ENCODE assay signal across 1 cellular context in the genomic region with DNA sequence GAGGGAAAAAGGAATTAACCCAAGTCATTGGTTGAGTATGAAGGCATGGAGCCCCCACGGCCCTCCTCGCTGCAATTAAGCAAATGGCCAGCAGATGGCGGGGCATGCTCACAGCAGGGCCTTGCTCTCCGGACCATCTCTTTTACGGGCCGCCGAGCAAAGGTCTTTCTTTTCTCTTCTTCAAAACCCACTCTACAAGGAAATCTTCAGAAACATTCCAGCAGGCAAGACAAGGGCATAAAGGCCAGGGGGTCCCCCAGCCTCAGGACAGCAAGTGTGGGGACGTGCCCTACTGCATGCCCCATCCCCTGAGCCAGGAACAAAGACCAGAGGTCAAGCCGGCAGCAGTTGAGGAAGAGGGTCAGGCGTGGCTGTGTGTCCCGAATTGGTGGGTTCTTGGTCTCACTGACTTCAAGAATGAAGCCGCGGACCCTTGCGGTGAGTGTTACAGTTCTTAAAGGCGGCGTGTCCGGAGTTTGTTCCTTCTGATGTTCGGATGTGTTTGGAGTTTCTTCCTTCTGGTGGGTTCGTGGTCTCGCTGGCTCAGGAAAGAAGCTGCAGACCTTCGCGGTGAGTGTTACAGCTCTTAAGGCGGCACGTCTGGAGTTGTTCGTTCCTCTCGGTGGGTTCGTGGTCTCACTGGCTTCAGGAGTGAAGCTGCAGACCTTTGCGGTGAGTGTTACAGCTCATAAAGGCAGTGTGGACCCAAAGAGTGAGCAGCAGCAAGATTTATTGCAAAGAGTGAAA.
TF ChIP-seq lines count a peak whose summit lies in the region.

No MANE protein-coding gene starts in this region.

TF ChIP-seq in HepG2, 621 proteins besides CTCF, POLR2A, EP300 and RAD21 (continued from another document and continues in another):
- TF ChIP-seq, protein P1, sequence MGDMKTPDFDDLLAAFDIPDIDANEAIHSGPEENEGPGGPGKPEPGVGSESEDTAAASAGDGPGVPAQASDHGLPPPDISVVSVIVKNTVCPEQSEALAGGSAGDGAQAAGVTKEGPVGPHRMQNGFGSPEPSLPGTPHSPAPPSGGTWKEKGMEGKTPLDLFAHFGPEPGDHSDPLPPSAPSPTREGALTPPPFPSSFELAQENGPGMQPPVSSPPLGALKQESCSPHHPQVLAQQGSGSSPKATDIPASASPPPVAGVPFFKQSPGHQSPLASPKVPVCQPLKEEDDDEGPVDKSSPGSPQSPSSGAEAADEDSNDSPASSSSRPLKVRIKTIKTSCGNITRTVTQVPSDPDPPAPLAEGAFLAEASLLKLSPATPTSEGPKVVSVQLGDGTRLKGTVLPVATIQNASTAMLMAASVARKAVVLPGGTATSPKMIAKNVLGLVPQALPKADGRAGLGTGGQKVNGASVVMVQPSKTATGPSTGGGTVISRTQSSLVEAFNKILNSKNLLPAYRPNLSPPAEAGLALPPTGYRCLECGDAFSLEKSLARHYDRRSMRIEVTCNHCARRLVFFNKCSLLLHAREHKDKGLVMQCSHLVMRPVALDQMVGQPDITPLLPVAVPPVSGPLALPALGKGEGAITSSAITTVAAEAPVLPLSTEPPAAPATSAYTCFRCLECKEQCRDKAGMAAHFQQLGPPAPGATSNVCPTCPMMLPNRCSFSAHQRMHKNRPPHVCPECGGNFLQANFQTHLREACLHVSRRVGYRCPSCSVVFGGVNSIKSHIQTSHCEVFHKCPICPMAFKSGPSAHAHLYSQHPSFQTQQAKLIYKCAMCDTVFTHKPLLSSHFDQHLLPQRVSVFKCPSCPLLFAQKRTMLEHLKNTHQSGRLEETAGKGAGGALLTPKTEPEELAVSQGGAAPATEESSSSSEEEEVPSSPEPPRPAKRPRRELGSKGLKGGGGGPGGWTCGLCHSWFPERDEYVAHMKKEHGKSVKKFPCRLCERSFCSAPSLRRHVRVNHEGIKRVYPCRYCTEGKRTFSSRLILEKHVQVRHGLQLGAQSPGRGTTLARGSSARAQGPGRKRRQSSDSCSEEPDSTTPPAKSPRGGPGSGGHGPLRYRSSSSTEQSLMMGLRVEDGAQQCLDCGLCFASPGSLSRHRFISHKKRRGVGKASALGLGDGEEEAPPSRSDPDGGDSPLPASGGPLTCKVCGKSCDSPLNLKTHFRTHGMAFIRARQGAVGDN (CRISPR knock-in tag; IDR thresholded peaks at IDR 0.05) = peak; percentile 90
- TF ChIP-seq TSC22D2 (CRISPR knock-in tag; IDR thresholded peaks at IDR 0.05; ENCODE audit: borderline replicate concordance) (peak; percentile 71; the same call in 1 of the 2 replicates), ELF3 (CRISPR knock-in tag; IDR thresholded peaks at IDR 0.05) (peak; percentile 24; the same call in 1 of the 2 replicates), PHF8 (CRISPR knock-in tag; IDR thresholded peaks at IDR 0.05) (peak; percentile 42), ZNF644 (CRISPR knock-in tag; IDR thresholded peaks at IDR 0.05; ENCODE audit: low read depth) (peak; percentile 64; the same call in 1 of the 2 replicates), ZNF773 (CRISPR knock-in tag; IDR thresholded peaks at IDR 0.05; ENCODE audit: borderline replicate concordance) (peak; percentile 72; the same call in 1 of the 2 replicates), YY1 (IDR thresholded peaks at IDR 0.05; ENCODE audit: insufficient read depth, insufficient replicate concordance, low read depth, low read length) (peak; percentile 67), MXD4 (CRISPR knock-in tag; IDR thresholded peaks at IDR 0.05) (peak; percentile 59; the same call in 1 of the 2 replicates), MED1 (CRISPR knock-in tag; IDR thresholded peaks at IDR 0.05) (peak; percentile 64), FOXK1 (CRISPR knock-in tag; IDR thresholded peaks at IDR 0.05; ENCODE audit: borderline replicate concordance, low read depth) (peak; percentile 48; the same call in 1 of the 2 replicates), ZSCAN12 (CRISPR knock-in tag; IDR thresholded peaks at IDR 0.05) (peak; percentile 46; the same call in 1 of the 2 replicates), ZNF446 (CRISPR knock-in tag; IDR thresholded peaks at IDR 0.05) (peak; percentile 70; the same call in 1 of the 2 replicates), ADNP (CRISPR knock-in tag; IDR thresholded peaks at IDR 0.05) (0 out of 2 replicates have a peak, but pooled peaks have one; percentile 39), ZNF891 (CRISPR knock-in tag; IDR thresholded peaks at IDR 0.05) (peak; percentile 81; the same call in 1 of the 2 replicates), ZNF232 (CRISPR knock-in tag; IDR thresholded peaks at IDR 0.05; ENCODE audit: borderline replicate concordance) (peak; percentile 90), FOSL2 (CRISPR knock-in tag; IDR thresholded peaks at IDR 0.05) (0 out of 2 replicates have a peak, but pooled peaks have one; percentile 10), HNF4A (CRISPR knock-in tag; IDR thresholded peaks at IDR 0.05) (peak; percentile 48; the same call in 1 of the 2 replicates), SRY (CRISPR knock-in tag; IDR thresholded peaks at IDR 0.05) (peak; percentile 81), ZNF605 (CRISPR knock-in tag; IDR thresholded peaks at IDR 0.05) (peak; percentile 79), ELF1 (CRISPR knock-in tag; IDR thresholded peaks at IDR 0.05) (peak; percentile 9; the same call in 1 of the 2 replicates), ZNF547 (CRISPR knock-in tag; IDR thresholded peaks at IDR 0.05) (peak; percentile 66), RCOR2 (CRISPR knock-in tag; IDR thresholded peaks at IDR 0.05) (peak; percentile 42; the same call in 1 of the 2 replicates), ZNF263 (CRISPR knock-in tag; IDR thresholded peaks at IDR 0.05) (0 out of 2 replicates have a peak, but pooled peaks have one; percentile 31), BRD4 (CRISPR knock-in tag; IDR thresholded peaks at IDR 0.05) (0 out of 2 replicates have a peak, but pooled peaks have one; percentile 48), ZNF225 (CRISPR knock-in tag; IDR thresholded peaks at IDR 0.05) (0 out of 2 replicates have a peak, but pooled peaks have one; percentile 19), NR2F2 (IDR thresholded peaks at IDR 0.05; ENCODE audit: borderline replicate concordance, low read depth) (0 out of 2 replicates have a peak, but pooled peaks have one; percentile 34), HIVEP1 (CRISPR knock-in tag; IDR thresholded peaks at IDR 0.05) (peak; percentile 65; the same call in 1 of the 2 replicates), TBX2 (CRISPR knock-in tag; IDR thresholded peaks at IDR 0.05; ENCODE audit: borderline replicate concordance) (peak; percentile 17; the same call in 1 of the 2 replicates), ZNF883 (CRISPR knock-in tag; IDR thresholded peaks at IDR 0.05; ENCODE audit: not compliant biosample characterization) (peak; percentile 57)
- TF ChIP-seq, protein P2, sequence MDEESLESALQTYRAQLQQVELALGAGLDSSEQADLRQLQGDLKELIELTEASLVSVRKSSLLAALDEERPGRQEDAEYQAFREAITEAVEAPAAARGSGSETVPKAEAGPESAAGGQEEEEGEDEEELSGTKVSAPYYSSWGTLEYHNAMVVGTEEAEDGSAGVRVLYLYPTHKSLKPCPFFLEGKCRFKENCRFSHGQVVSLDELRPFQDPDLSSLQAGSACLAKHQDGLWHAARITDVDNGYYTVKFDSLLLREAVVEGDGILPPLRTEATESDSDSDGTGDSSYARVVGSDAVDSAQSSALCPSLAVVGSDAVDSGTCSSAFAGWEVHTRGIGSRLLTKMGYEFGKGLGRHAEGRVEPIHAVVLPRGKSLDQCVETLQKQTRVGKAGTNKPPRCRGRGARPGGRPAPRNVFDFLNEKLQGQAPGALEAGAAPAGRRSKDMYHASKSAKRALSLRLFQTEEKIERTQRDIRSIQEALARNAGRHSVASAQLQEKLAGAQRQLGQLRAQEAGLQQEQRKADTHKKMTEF (CRISPR knock-in tag; IDR thresholded peaks at IDR 0.05) = peak; percentile 57; the same call in 1 of the 2 replicates
- TF ChIP-seq, protein P3, sequence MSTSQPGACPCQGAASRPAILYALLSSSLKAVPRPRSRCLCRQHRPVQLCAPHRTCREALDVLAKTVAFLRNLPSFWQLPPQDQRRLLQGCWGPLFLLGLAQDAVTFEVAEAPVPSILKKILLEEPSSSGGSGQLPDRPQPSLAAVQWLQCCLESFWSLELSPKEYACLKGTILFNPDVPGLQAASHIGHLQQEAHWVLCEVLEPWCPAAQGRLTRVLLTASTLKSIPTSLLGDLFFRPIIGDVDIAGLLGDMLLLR (CRISPR knock-in tag; IDR thresholded peaks at IDR 0.05) = 0 out of 2 replicates have a peak, but pooled peaks have one; percentile 9
- TF ChIP-seq, protein P4, sequence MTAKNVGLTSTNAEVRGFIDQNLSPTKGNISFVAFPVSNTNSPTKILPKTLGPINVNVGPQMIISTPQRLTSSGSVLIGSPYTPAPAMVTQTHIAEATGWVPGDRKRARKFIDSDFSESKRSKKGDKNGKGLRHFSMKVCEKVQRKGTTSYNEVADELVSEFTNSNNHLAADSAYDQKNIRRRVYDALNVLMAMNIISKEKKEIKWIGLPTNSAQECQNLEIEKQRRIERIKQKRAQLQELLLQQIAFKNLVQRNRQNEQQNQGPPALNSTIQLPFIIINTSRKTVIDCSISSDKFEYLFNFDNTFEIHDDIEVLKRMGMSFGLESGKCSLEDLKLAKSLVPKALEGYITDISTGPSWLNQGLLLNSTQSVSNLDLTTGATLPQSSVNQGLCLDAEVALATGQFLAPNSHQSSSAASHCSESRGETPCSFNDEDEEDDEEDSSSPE (CRISPR knock-in tag; IDR thresholded peaks at IDR 0.05) = 0 out of 2 replicates have a peak, but pooled peaks have one; percentile 32
- TF ChIP-seq, protein P5, sequence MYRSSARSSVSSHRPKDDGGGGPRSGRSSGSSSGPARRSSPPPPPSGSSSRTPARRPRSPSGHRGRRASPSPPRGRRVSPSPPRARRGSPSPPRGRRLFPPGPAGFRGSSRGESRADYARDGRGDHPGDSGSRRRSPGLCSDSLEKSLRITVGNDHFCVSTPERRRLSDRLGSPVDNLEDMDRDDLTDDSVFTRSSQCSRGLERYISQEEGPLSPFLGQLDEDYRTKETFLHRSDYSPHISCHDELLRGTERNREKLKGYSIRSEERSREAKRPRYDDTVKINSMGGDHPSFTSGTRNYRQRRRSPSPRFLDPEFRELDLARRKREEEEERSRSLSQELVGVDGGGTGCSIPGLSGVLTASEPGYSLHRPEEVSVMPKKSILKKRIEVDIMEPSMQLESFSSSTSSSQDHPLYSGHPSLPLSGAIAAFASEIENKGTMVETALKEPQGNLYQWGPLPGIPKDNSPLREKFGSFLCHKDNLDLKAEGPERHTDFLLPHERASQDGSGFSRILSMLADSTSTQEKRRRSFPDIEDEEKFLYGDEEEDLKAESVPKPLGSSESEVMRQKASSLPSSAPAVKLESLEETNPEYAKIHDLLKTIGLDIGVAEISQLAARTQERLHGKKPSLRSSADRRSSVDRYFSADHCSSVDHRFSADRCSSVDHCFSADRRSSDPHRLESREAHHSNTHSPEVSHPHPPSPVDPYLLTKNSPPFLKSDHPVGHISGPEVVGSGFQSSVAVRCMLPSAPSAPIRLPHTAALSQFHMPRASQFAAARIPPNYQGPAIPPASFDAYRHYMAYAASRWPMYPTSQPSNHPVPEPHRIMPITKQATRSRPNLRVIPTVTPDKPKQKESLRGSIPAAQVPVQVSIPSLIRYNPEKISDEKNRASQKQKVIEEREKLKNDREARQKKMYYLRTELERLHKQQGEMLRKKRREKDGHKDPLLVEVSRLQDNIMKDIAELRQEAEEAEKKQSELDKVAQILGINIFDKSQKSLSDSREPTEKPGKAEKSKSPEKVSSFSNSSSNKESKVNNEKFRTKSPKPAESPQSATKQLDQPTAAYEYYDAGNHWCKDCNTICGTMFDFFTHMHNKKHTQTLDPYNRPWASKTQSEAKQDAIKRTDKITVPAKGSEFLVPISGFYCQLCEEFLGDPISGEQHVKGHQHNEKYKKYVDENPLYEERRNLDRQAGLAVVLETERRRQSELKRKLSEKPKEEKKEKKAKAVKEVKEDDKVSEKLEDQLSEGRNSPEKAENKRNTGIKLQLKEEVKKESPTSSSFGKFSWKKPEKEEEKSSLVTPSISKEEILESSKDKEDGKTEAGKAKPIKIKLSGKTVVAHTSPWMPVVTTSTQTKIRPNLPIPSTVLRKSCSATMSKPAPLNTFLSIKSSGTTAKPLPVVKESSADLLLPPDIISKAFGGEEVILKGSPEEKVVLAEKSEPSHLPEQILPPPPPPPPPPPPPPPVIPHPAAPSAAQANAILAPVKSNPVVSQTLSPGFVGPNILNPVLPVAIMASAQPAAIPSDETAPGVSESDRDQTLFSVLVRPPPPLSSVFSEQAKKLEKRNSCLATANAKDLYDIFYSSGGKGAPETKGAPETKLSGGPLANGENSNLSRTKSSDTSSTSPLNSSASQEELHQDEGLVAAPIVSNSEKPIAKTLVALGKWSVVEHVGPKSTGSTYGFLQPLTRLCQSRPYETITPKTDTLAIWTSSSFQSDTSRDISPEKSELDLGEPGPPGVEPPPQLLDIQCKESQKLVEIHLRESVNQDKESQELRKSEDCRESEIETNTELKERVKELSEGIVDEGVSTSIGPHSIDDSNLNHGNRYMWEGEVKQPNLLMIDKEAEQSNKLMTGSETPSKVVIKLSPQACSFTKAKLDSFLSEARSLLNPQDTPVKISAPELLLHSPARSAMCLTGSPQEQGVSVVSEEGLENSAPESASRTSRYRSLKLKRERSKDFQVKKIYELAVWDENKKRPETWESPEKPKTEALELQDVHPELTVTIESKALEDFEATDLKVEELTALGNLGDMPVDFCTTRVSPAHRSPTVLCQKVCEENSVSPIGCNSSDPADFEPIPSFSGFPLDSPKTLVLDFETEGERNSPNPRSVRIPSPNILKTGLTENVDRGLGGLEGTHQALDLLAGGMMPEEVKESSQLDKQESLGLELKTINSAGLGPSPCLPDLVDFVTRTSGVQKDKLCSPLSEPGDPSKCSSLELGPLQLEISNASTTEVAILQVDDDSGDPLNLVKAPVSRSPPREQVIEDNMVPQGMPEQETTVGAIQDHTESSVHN (CRISPR knock-in tag; IDR thresholded peaks at IDR 0.05) = peak; percentile 66; the same call in 1 of the 2 replicates
- TF ChIP-seq, protein P6, sequence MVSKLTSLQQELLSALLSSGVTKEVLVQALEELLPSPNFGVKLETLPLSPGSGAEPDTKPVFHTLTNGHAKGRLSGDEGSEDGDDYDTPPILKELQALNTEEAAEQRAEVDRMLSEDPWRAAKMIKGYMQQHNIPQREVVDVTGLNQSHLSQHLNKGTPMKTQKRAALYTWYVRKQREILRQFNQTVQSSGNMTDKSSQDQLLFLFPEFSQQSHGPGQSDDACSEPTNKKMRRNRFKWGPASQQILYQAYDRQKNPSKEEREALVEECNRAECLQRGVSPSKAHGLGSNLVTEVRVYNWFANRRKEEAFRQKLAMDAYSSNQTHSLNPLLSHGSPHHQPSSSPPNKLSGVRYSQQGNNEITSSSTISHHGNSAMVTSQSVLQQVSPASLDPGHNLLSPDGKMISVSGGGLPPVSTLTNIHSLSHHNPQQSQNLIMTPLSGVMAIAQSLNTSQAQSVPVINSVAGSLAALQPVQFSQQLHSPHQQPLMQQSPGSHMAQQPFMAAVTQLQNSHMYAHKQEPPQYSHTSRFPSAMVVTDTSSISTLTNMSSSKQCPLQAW (CRISPR knock-in tag; IDR thresholded peaks at IDR 0.05) = peak; percentile 76
- TF ChIP-seq, protein P7, sequence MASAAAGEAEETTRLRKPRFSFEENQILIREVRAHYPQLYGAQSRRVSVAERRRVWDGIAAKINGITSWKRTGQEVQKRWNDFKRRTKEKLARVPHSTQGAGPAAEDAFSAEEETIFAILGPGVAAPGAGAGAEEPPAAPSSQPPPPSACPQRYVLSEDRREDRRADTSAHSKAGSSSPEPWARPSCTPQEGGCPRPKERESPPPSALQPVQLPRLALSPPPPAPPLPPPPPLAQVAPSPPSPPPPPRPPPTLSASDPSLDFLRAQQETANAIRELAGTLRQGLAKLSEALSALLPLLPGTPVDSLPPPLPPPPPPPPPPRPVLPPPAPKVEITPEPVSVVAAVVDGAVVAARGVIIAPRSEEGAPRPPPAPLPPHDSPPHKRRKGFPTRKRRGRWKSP (CRISPR knock-in tag; IDR thresholded peaks at IDR 0.05) = 0 out of 2 replicates have a peak, but pooled peaks have one; percentile 49
- TF ChIP-seq, protein P8, sequence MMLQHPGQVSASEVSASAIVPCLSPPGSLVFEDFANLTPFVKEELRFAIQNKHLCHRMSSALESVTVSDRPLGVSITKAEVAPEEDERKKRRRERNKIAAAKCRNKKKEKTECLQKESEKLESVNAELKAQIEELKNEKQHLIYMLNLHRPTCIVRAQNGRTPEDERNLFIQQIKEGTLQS (CRISPR knock-in tag; IDR thresholded peaks at IDR 0.05) = 0 out of 2 replicates have a peak, but pooled peaks have one; percentile 49
